Comparison of ENCODE assay signal across 8 cellular contexts in genomic region chr12:101876861-101877815, GRCh38.
A peak's percentile ranks its signal among the peaks of the same experiment; 100 is the strongest.
DNase-seq lines count a peak whose midpoint lies in the region; FAIRE-seq and TF ChIP-seq lines count a peak whose summit lies in the region.

Gene DRAM1 (plus strand): TSS chr12:101877580. CDS start chr12:101877790, 210 bp downstream.

- no peaks in the 10 kb centered on the region for H4K20me1 ChIP-seq in Loucy (ENCODE audit: insufficient read depth, low read length, poor library complexity, severe bottlenecking)

- no peaks in the 10 kb centered on the region for H3K36me3 ChIP-seq in Loucy (ENCODE audit: insufficient read depth, low read length)

- H2AFZ ChIP-seq in Loucy (ENCODE audit: low read length): peak within 1 kb of the TSS; percentile 82

- no peaks in the 10 kb centered on the region; the same call in 1 of the 2 replicates for H3F3A ChIP-seq in Loucy (ENCODE audit: low read depth)

- POLR2A ChIA-PET in GM10248 (lab: Yijun Ruan, JAX): interaction anchor here (0.9 to 1.0 kb wide), 2 partner anchors 9 to 35 kb away, joined by 3 read pairs; no protein-coding TSS in a partner anchor

- H3K9me2 ChIP-seq in Loucy (replicated peaks; ENCODE audit: low read depth, low read length): no peaks in the 10 kb centered on the region

- no peaks in the 10 kb centered on the region for H3K79me2 ChIP-seq in Loucy (ENCODE audit: insufficient read depth, low read length)

- H3K4me3 ChIP-seq in Loucy (ENCODE audit: low read length, poor library complexity, severe bottlenecking) (peak within 1 kb of the TSS; percentile 79), astrocyte of the spinal cord (ENCODE audit: low read depth, low read length) (peak within 1 kb of the TSS; percentile 81), retinal pigment epithelial cell (ENCODE audit: low read length) (peak within 1 kb of the TSS; percentile 79)

- peaks cover 7% of the 10 kb centered on the region for H3K4me1 ChIP-seq in Loucy (ENCODE audit: insufficient read depth, low read length, poor library complexity, severe bottlenecking)

- H3K9ac ChIP-seq in Loucy (ENCODE audit: low read depth, low read length, poor library complexity, severe bottlenecking): peak within 1 kb of the TSS; percentile 93

- CTCF ChIA-PET in GM10248 (lab: Yijun Ruan, JAX): interaction anchor here (0.5 to 1.7 kb wide), 5 partner anchors 9 to 103 kb away, joined by 3 to 5 read pairs (median 3); no protein-coding TSS in a partner anchor

- H3K9me3 ChIP-seq in Loucy (ENCODE audit: insufficient read depth, low read depth, low read length): no peaks in the 10 kb centered on the region

- peak within 1 kb of the TSS; percentile 75 for H3K4me2 ChIP-seq in Loucy (ENCODE audit: low read depth, low read length, poor library complexity, severe bottlenecking)

- no peaks in the 10 kb centered on the region for H3K27me3 ChIP-seq in Loucy (ENCODE audit: insufficient read depth, low read length, poor library complexity, severe bottlenecking)

- TF ChIP-seq CTCF in GM10248 (IDR thresholded peaks at IDR 0.05; ENCODE audit: control extremely low read depth, extremely low read depth, low read depth, missing control alignments) (peak; percentile 28), Loucy (conservative IDR thresholded peaks at IDR 0.05; ENCODE audit: low read length) (peak; percentile 31; the same call in 1 of the 2 replicates), astrocyte of the spinal cord (IDR thresholded peaks at IDR 0.05; ENCODE audit: low read depth, low read length) (peak; percentile 8), retinal pigment epithelial cell (conservative IDR thresholded peaks at IDR 0.05; ENCODE audit: low read depth, low read length) (no peak)

- no peak for FAIRE-seq in H54 (lab: Jason Lieb, UNC)

- TF ChIP-seq POLR2A in H54 (IDR thresholded peaks at IDR 0.05; ENCODE audit: low read depth, low read length): peak; percentile 31

- in situ Hi-C loops in astrocyte of the spinal cord (cut with HindIII; ENCODE audit: low sequenced_read_pairs): no loop called here

- DNase-seq in GM10248 (ENCODE audit: extremely low spot score) (peak; percentile 90), H54 (ENCODE audit: insufficient read length, low spot score) (peak; percentile 71), T-helper 9 cell (peak; percentile 53), astrocyte of the spinal cord (ENCODE audit: low read depth, low spot score) (peak; percentile 92), hippocampal formation (lab: John Stamatoyannopoulos, UW) (peak; percentile 44 to 51), retinal pigment epithelial cell (ENCODE audit: low read depth) (peak; percentile 42), NCI-H1092 (lab: John Stamatoyannopoulos, UW) (no peak)
